4 cellular contexts compared by ENCODE assay signal in the genomic region with DNA sequence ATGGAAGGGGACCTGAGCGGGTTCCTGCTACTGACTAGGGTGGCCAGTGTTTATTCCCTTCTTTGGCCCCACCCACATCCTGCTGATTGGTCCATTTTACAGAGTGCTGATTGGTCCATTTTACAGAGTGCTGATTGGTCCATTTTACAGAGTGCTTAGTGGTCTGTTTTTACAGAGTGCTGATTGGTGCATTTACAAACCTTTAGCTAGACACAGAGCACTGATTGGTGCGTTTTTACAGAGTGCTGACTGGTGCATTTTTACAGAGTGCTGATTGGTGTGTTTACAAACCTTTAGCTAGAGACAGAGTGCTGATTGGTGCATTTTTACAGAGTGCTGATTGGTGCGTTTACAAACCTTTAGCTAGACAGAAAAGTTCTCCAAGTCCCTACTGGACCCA. TPM values are rescaled to one million over a fixed set of nuclear protein-coding genes. Genes with fewer than 3 reads are reported as not detected.
"Had no signal": no experiment of that assay in that cellular context is flagged by ENCODE, and none has a peak within 500 bp of the region (broad histone marks: within the 10 kb centered on the region; RNA-seq: fewer than 3 reads in every experiment).

No MANE protein-coding gene starts in this region.

RNA-seq across cellular contexts. Expression of gene SIGLEC8, which starts 10.7 kb away (rescaled TPM):
- total RNA-seq: activated CD4-positive, alpha-beta T cell treated with anti-CD3 and anti-CD28 coated beads, Interleukin-2, amount 10 ng/mL, durations not matched to agents 7 days and 5 days; activated CD8-positive, alpha-beta T cell treated with anti-CD3 and anti-CD28 coated beads, Interleukin-2, amount 10 ng/mL, durations not matched to agents 7 days and 5 days; astrocyte had no signal

RNA-seq across cellular contexts. Expression of gene SIGLEC10, which starts 30.1 kb away (rescaled TPM):
- total RNA-seq: astrocyte had no signal

RNA-seq across cellular contexts. Expression of gene CEACAM18, which starts 30.8 kb away (rescaled TPM):
- total RNA-seq: activated CD4-positive, alpha-beta T cell treated with anti-CD3 and anti-CD28 coated beads, Interleukin-2, amount 10 ng/mL, durations not matched to agents 7 days and 5 days; activated CD8-positive, alpha-beta T cell treated with anti-CD3 and anti-CD28 coated beads, Interleukin-2, amount 10 ng/mL, durations not matched to agents 7 days and 5 days; astrocyte; Right ventricle myocardium inferior had no signal

RNA-seq across cellular contexts. Expression of gene SIGLEC12, which starts 54.1 kb away (rescaled TPM):
- total RNA-seq: astrocyte had no signal

RNA-seq across cellular contexts. Expression of gene C19orf84, which starts 57.1 kb away (rescaled TPM):
- total RNA-seq: activated CD4-positive, alpha-beta T cell treated with anti-CD3 and anti-CD28 coated beads, Interleukin-2, amount 10 ng/mL, durations not matched to agents 7 days and 5 days; activated CD8-positive, alpha-beta T cell treated with anti-CD3 and anti-CD28 coated beads, Interleukin-2, amount 10 ng/mL, durations not matched to agents 7 days and 5 days; astrocyte; Right ventricle myocardium inferior had no signal
